Comparison of ENCODE assay signal across 8 cellular contexts in genomic region chr1:91730781-91731732, GRCh38.
DNase-seq lines count a peak whose midpoint lies in the region; ATAC-seq and TF ChIP-seq lines count a peak whose summit lies in the region.

No MANE protein-coding gene starts in this region.

- H3K4ac ChIP-seq in neuronal stem cell (ENCODE audit: low read length): no peak overlapping the region

- WGBS in neuronal stem cell (ENCODE audit: extremely low coverage in 2 of 2, insufficient read length in 2 of 2, insufficient replicate concordance in 1 of 2), 2 donors: no CpG with 5 or more reads among the region's 15 CpGs

- no peak overlapping the region for H2BK15ac ChIP-seq in neuronal stem cell (ENCODE audit: low read length)

- no peak overlapping the region for H4K8ac ChIP-seq in neuronal stem cell (ENCODE audit: low read depth, low read length)

- no peak overlapping the region for H2BK120ac ChIP-seq in neuronal stem cell (ENCODE audit: low read depth, low read length)

- no peak overlapping the region for H3K14ac ChIP-seq in neuronal stem cell (ENCODE audit: low read length)

- H3K18ac ChIP-seq in neuronal stem cell (ENCODE audit: low read length): peak overlapping the region; percentile 87

- H3K4me1 Mint-ChIP-seq in CD8-positive, alpha-beta memory T cell: peaks cover 57 to 78% (median 63%) of the 10 kb centered on the region in 3 donors
- H3K4me1 Mint-ChIP-seq in central memory CD8-positive, alpha-beta T cell: peaks cover 57% of the 10 kb centered on the region

- peak overlapping the region; percentile 10 to 93 (median 85) for H3K27ac Mint-ChIP-seq in CD8-positive, alpha-beta memory T cell
- H3K27ac Mint-ChIP-seq in central memory CD8-positive, alpha-beta T cell (ENCODE audit: low read depth): peak overlapping the region; percentile 60

- peaks cover 48% of the 10 kb centered on the region for H3K4me1 ChIP-seq in CD8-positive, alpha-beta memory T cell (ENCODE audit: insufficient read depth, low read length)
- H3K4me1 ChIP-seq in neuronal stem cell (ENCODE audit: control insufficient read depth in 2 of 2, insufficient read depth in 1 of 2, low read depth in 1 of 2, low read length in 2 of 2): peaks cover 11 to 12% of the 10 kb centered on the region in 2 donors

- POLR2A ChIA-PET in CD8-positive, alpha-beta memory T cell (lab: Charles Lee): no interaction called here

- no peak overlapping the region for H3K4me3 ChIP-seq in CD8-positive, alpha-beta memory T cell (ENCODE audit: low read length)
- no peak overlapping the region for H3K4me3 ChIP-seq in neuronal stem cell (ENCODE audit: low read length in 2 of 2)

- H4K91ac ChIP-seq in neuronal stem cell (ENCODE audit: low read depth, low read length, poor library complexity): peak overlapping the region; percentile 40

- DNase-seq in CD8-positive, alpha-beta memory T cell: peak in 1 of 5 donors; percentile 15
- DNase-seq in MV-4-11 (lab: John Stamatoyannopoulos, UW): peak; percentile 80
- no peak for DNase-seq in central memory CD8-positive, alpha-beta T cell (ENCODE audit: low spot score in 2 of 2)
- no peak for DNase-seq in neuronal stem cell (ENCODE audit: low spot score)
- DNase-seq in cerebellar cortex (ENCODE audit: low spot score): no peak
- DNase-seq in SHP77 treated with DMSO at 0.1 percent for 48 hours (lab: John Stamatoyannopoulos, UW): no peak
- DNase-seq in NAMALWA (ENCODE audit: low spot score): no peak

- CTCF ChIA-PET in CD8-positive, alpha-beta memory T cell (lab: Charles Lee): interaction anchor here (1.0 kb wide), 1 partner anchor 201 kb away, joined by 3 read pairs; no protein-coding TSS in a partner anchor

- peaks cover 5% of the 10 kb centered on the region for H3K36me3 ChIP-seq in CD8-positive, alpha-beta memory T cell (ENCODE audit: insufficient read depth, low read length)
- H3K36me3 ChIP-seq in neuronal stem cell (replicated peaks in 1 of 2; ENCODE audit: control insufficient read depth in 2 of 2, insufficient read depth in 2 of 2, low read length in 2 of 2): no peaks in the 10 kb centered on the region

- peak overlapping the region; percentile 64 for H3K27ac ChIP-seq in CD8-positive, alpha-beta memory T cell (ENCODE audit: low read depth, low read length)
- H3K27ac ChIP-seq in neuronal stem cell (replicated peaks; ENCODE audit: low read length): no peak overlapping the region

- no peaks in the 10 kb centered on the region for H3K9me3 Mint-ChIP-seq in CD8-positive, alpha-beta memory T cell
- no peaks in the 10 kb centered on the region for H3K9me3 Mint-ChIP-seq in central memory CD8-positive, alpha-beta T cell

- TF ChIP-seq POLR2A in GM18505 (IDR thresholded peaks at IDR 0.05; ENCODE audit: borderline replicate concordance, extremely low read depth, insufficient read depth, insufficient read length): no peak

- no peaks in the 10 kb centered on the region for H3K79me1 ChIP-seq in neuronal stem cell (ENCODE audit: low read depth, low read length)

- H3K4me2 ChIP-seq in neuronal stem cell (ENCODE audit: insufficient read depth, low read length, poor library complexity, severe bottlenecking): no peak overlapping the region

- H2BK12ac ChIP-seq in neuronal stem cell (ENCODE audit: low read length): peak overlapping the region; percentile 23

- no peak overlapping the region for H3K9ac ChIP-seq in neuronal stem cell (ENCODE audit: low read depth, low read length, poor library complexity)

- peak overlapping the region in 6 of 7 donors; percentile 46 to 66 (median 60) for H3K4me3 Mint-ChIP-seq in CD8-positive, alpha-beta memory T cell
- H3K4me3 Mint-ChIP-seq in central memory CD8-positive, alpha-beta T cell: peak overlapping the region; percentile 45

- H2AFZ ChIP-seq in neuronal stem cell (ENCODE audit: low read length): no peak overlapping the region

- no peak overlapping the region for H2BK5ac ChIP-seq in neuronal stem cell (ENCODE audit: low read length)

- peak; percentile 30 for ATAC-seq in central memory CD8-positive, alpha-beta T cell (replicated peaks; ENCODE audit: extremely low read depth, poor library complexity, severe bottlenecking)
- no peak for ATAC-seq in GM18505 (IDR thresholded peaks at IDR 0.05; ENCODE audit: unreplicated experiment)

- no peaks in the 10 kb centered on the region for H3K27me3 ChIP-seq in CD8-positive, alpha-beta memory T cell (ENCODE audit: insufficient read depth, low read length, poor library complexity, severe bottlenecking)
- no peaks in the 10 kb centered on the region for H3K27me3 ChIP-seq in neuronal stem cell (ENCODE audit: control insufficient read depth in 3 of 3, insufficient read depth in 3 of 3, low read depth in 1 of 3, low read length in 3 of 3)

- H3K27me3 Mint-ChIP-seq in CD8-positive, alpha-beta memory T cell: no peaks in the 10 kb centered on the region
- no peaks in the 10 kb centered on the region for H3K27me3 Mint-ChIP-seq in central memory CD8-positive, alpha-beta T cell

- H3K23ac ChIP-seq in neuronal stem cell (ENCODE audit: low read depth, low read length, poor library complexity): no peak overlapping the region

- peak overlapping the region; percentile 6 for H2AK5ac ChIP-seq in neuronal stem cell (ENCODE audit: low read depth, low read length)

- no peaks in the 10 kb centered on the region for H3K9me3 ChIP-seq in CD8-positive, alpha-beta memory T cell (ENCODE audit: low read length)
- H3K9me3 ChIP-seq in neuronal stem cell (replicated peaks in 1 of 2; ENCODE audit: control insufficient read depth in 2 of 2, insufficient read depth in 1 of 2, low read depth in 1 of 2, low read length in 2 of 2): no peaks in the 10 kb centered on the region

- H3K36me3 Mint-ChIP-seq in CD8-positive, alpha-beta memory T cell: peaks cover 6 to 59% (median 24%) of the 10 kb centered on the region in 3 donors
- H3K36me3 Mint-ChIP-seq in central memory CD8-positive, alpha-beta T cell (ENCODE audit: insufficient read depth): peaks cover 51% of the 10 kb centered on the region
